Comparison of ENCODE assay signal across 10 cellular contexts in genomic region chr16:2090481-2090797, GRCh38. TPM values are rescaled to one million over a fixed set of nuclear protein-coding genes. Genes with fewer than 3 reads are reported as not detected.
DNase-seq lines count a peak whose midpoint lies in the region; ATAC-seq and TF ChIP-seq lines count a peak whose summit lies in the region.
"Had no signal": no experiment of that assay in that cellular context is flagged by ENCODE, and none has a peak within 500 bp of the region (broad histone marks: within the 10 kb centered on the region; RNA-seq: fewer than 3 reads in every experiment).

No MANE protein-coding gene starts in this region.

- TF ChIP-seq POLR2A in right lobe of liver (IDR thresholded peaks at IDR 0.05) (no peak), stomach (IDR thresholded peaks at IDR 0.05) (no peak)

- peak overlapping the region; percentile 42 for H3K4me3 ChIP-seq in OCI-LY1 (ENCODE audit: low read depth, low read length, poor library complexity, severe bottlenecking)
- H3K4me3 ChIP-seq in right lobe of liver: peak overlapping the region in 2 of 3 donors; percentile 40 to 47
- H3K4me3 ChIP-seq in stomach: peak overlapping the region; percentile 9 to 43 (median 22)

- no peaks in the 10 kb centered on the region for H4K20me1 ChIP-seq in OCI-LY1 (ENCODE audit: insufficient read depth, low read length)

- peaks cover 33% of the 10 kb centered on the region for H3K36me3 ChIP-seq in OCI-LY1 (ENCODE audit: insufficient read depth, low read length)
- peaks cover 0 to 41% (median 6%) of the 10 kb centered on the region in 4 donors for H3K36me3 ChIP-seq in right lobe of liver
- peaks cover 75 to 98% (median 96%) of the 10 kb centered on the region in 4 donors for H3K36me3 ChIP-seq in stomach

- H3K4me1 ChIP-seq in OCI-LY1 (ENCODE audit: insufficient read depth, low read length, severe bottlenecking): peaks cover 18% of the 10 kb centered on the region
- peaks cover 0 to 59% (median 24%) of the 10 kb centered on the region in 4 donors for H3K4me1 ChIP-seq in right lobe of liver
- peaks cover 13 to 47% (median 40%) of the 10 kb centered on the region in 4 donors for H3K4me1 ChIP-seq in stomach

- ATAC-seq in right lobe of liver (peak; percentile 0 to 36 (median 16)), GM19351 (IDR thresholded peaks at IDR 0.05; ENCODE audit: unreplicated experiment) (no peak), HG02678 (IDR thresholded peaks at IDR 0.05; ENCODE audit: unreplicated experiment) (no peak), GM21526 (IDR thresholded peaks at IDR 0.05; ENCODE audit: low FRiP score, unreplicated experiment) (no peak)

- H3K27ac ChIP-seq in OCI-LY1 (ENCODE audit: low read depth, low read length, poor library complexity, severe bottlenecking): no peak overlapping the region
- H3K27ac ChIP-seq in right lobe of liver: peak overlapping the region in 2 of 3 donors; percentile 6 to 33
- H3K27ac ChIP-seq in stomach: peak overlapping the region; percentile 81 to 95 (median 84)

- H3K27me3 ChIP-seq in OCI-LY1 (ENCODE audit: insufficient read depth, low read length): no peaks in the 10 kb centered on the region
- no peaks in the 10 kb centered on the region for H3K27me3 ChIP-seq in right lobe of liver
- H3K27me3 ChIP-seq in stomach: no peaks in the 10 kb centered on the region

- H3K4me2 ChIP-seq in OCI-LY1 (ENCODE audit: low read length): peak overlapping the region; percentile 55

- DNase-seq in globus pallidus (ENCODE audit: low spot score) (peak; percentile 21), right lobe of liver (peak in 2 of 3 donors; percentile 71 to 76), stomach (peak; percentile 57), NCI-H526 (lab: John Stamatoyannopoulos, UW) (no peak)
- DNase-seq: activated T-cell treated with anti-CD3 and anti-CD28 coated beads for 4 hours, hippocampal formation had no signal

- TF ChIP-seq CTCF in OCI-LY1 (IDR thresholded peaks at IDR 0.05; ENCODE audit: low read length) (no peak), right lobe of liver (IDR thresholded peaks at IDR 0.05) (no peak), stomach (IDR thresholded peaks at IDR 0.05) (no peak)

- no peak overlapping the region for H2AFZ ChIP-seq in OCI-LY1 (ENCODE audit: low read length)

- no peak overlapping the region; the same call in 1 of the 2 replicates for H3K9ac ChIP-seq in OCI-LY1 (ENCODE audit: low read length)

- no CpG with 5 or more reads among the region's 17 CpGs for WGBS in right lobe of liver (ENCODE audit: insufficient coverage, low coverage, low lambda C conversion rate, missing lambda C conversion rate)
- 36 to 71% (median 58%) methylated on average over 15 to 17 of the region's 17 CpGs for WGBS in stomach, 5 donors

- no peaks in the 10 kb centered on the region for H3K9me2 ChIP-seq in OCI-LY1 (ENCODE audit: low read depth, low read length)

- intact Hi-C loops in right lobe of liver (cut with DNase I): no loop called here
- intact Hi-C loops in stomach (cut with DNase I; ENCODE audit: low total_unique reads): no loop called here

- H3K9me3 ChIP-seq in OCI-LY1 (ENCODE audit: low read length): no peaks in the 10 kb centered on the region
- no peaks in the 10 kb centered on the region for H3K9me3 ChIP-seq in right lobe of liver
- H3K9me3 ChIP-seq in stomach: no peaks in the 10 kb centered on the region

- H3F3A ChIP-seq in OCI-LY1 (ENCODE audit: insufficient read depth, low read length): no peaks in the 10 kb centered on the region

- H3K79me2 ChIP-seq in OCI-LY1 (ENCODE audit: insufficient read depth, low read length): no peaks in the 10 kb centered on the region

- TF ChIP-seq EP300 in stomach (IDR thresholded peaks at IDR 0.05): no peak

RNA-seq across cellular contexts. Expression of gene TSC2, which starts 42.7 kb away (rescaled TPM):
- total RNA-seq in right lobe of liver (100 to 1,000 TPM in 1 of 6 experiments, 10 to 100 TPM in 5; 25.7 to 124 (median 59.4) TPM), stomach (100 to 1,000 TPM in 3 of 5 donors, 10 to 100 TPM in 2; 68.5 to 369 (median 118) TPM)
- 10 to 100 TPM; 40.8 to 46.0 (median 41.1) TPM for polyA plus RNA-seq in stomach

RNA-seq across cellular contexts. Expression of gene NTHL1, which starts 42.8 kb away (rescaled TPM):
- total RNA-seq in right lobe of liver: 100 to 1,000 TPM in 1 of 6 experiments, 10 to 100 TPM in 5; 12.0 to 127 (median 42.6) TPM
- total RNA-seq in stomach: 100 to 1,000 TPM in 2 of 5 donors, 1 to 10 TPM in 3; 2.3 to 663 (median 9.5) TPM
- 10 to 100 TPM; 29.2 to 40.6 (median 36.6) TPM for polyA plus RNA-seq in stomach

RNA-seq across cellular contexts. Expression of gene PKD1, which starts 45.3 kb away (rescaled TPM):
- 10 to 100 TPM; 28.5 to 58.2 (median 42.8) TPM for total RNA-seq in right lobe of liver
- 100 to 1,000 TPM in 3 of 5 donors, 10 to 100 TPM in 2; 88.5 to 776 (median 459) TPM for total RNA-seq in stomach
- 10 to 100 TPM; 10.4 to 58.9 (median 22.7) TPM for polyA plus RNA-seq in stomach

RNA-seq across cellular contexts. Expression of gene RAB26, which starts 58.0 kb away (rescaled TPM):
- 10 to 100 TPM in 3 of 6 experiments, 1 to 10 TPM in 3; 3.8 to 14.6 (median 8.7) TPM for total RNA-seq in right lobe of liver
- 100 to 1,000 TPM in 1 of 5 donors, 10 to 100 TPM in 1, not detected in 3; 27.2 to 114 TPM for total RNA-seq in stomach
- polyA plus RNA-seq in stomach: 10 to 100 TPM; 15.1 to 63.4 (median 20.3) TPM

Comparison
In these comparisons a context has a peak if more than half of its experiments do, and no peak if none do; other contexts are left out.
1. DNase-seq: peak in globus pallidus (single experiment), right lobe of liver (2 of 3) and stomach (single experiment); none in NCI-H526 (0 of 2).
2. ATAC-seq: peak in right lobe of liver (4 of 4); none in GM19351 (single experiment), HG02678 (single experiment) and GM21526 (single experiment).
3. Peak in every context shown above with its lines, with median percentiles within 50 percentile points of each other: H3K4me3 ChIP-seq.